In the genomic region with DNA sequence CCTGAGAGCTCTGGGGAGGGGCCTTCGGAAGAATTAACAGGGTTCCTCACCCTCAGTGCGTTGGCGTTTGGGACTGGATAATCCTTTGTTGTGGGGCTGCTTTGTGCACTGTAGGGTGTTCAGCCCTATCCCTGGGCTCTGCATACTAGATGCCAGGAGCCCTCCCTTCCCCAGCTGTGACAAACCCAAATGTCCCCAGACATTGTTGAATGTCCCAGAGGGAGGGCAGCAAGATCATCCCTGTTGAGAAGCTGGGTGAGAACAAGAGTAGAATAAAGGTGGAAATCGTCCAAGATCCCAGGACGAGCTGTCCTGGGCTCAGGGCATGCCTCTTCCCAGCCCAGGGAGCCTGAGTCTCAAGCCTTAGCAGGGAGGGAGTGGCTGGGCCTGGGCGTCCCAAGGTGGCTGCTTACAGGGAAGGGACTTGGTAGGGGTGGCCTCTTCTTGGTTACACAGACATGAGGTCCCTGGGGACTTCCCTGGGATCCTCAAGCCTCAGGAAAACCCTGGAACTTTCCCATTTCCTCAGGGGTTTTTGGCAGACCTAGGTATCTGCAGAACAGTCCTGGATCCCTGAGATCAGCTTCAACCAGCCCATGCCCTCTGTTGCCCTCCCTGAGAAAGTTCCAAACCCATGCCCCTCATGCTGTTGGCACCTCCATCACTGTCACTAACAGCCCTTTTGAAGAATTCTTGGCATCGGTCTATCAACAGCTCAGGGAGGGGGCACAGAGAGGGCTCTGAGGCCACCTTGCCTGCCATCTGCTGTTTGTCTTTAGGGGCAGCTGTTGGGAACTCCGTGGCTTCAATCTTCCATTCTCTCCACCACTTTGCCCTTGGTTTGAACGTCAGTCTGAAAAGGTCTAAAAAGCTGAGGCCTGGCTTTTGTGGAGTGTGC, we compare ENCODE assay signal across 24 cellular contexts. TPM values are rescaled to one million over a fixed set of nuclear protein-coding genes. Genes with fewer than 3 reads are reported as not detected.
DNase-seq lines count a peak whose midpoint lies in the region; ATAC-seq, FAIRE-seq and TF ChIP-seq lines count a peak whose summit lies in the region.
"Had no signal": no experiment of that assay in that cellular context is flagged by ENCODE, and none has a peak within 500 bp of the region (broad histone marks: within the 10 kb centered on the region; RNA-seq: fewer than 3 reads in every experiment).

No MANE protein-coding gene starts in this region.

- H2BK120ac ChIP-seq in H9 (ENCODE audit: low read depth, low read length, poor library complexity, severe bottlenecking) = no peak overlapping the region

- TF ChIP-seq CTCF in H9 (conservative IDR thresholded peaks at IDR 0.05) (0 out of 3 replicates have a peak, but pooled peaks have one; percentile 21), WERI-Rb-1 (IDR thresholded peaks at IDR 0.05; ENCODE audit: low read depth, low read length) (peak; percentile 49; the same call in 1 of the 2 replicates), neural crest cell (conservative IDR thresholded peaks at IDR 0.05) (no peak), HepG2 (CRISPR knock-in tag; IDR thresholded peaks at IDR 0.05) (no peak)

- H4K8ac ChIP-seq in H9 (replicated peaks; ENCODE audit: insufficient read length, low read depth, low read length) = no peak overlapping the region

- TF ChIP-seq POLR2A in HepG2 (IDR thresholded peaks at IDR 0.05; ENCODE audit: insufficient read depth in 1 of 2, low read depth in 2 of 2, low read length in 2 of 2) = no peak

- H3K36me3 ChIP-seq in WERI-Rb-1 = no peaks in the 10 kb centered on the region; the same call in 1 of the 2 replicates
- no peaks in the 10 kb centered on the region for H3K36me3 ChIP-seq in HepG2 (replicated peaks in 1 of 2; ENCODE audit: control insufficient read depth in 1 of 2, insufficient read depth in 2 of 2, low read length in 2 of 2)
- H3K36me3 ChIP-seq: MG63, tibial artery had no signal

- H2AK5ac ChIP-seq in H9 (ENCODE audit: insufficient read length, low read length) = no peak overlapping the region

- H3K4me1 Mint-ChIP-seq in H9 (peaks cover 9 to 11% of the 10 kb centered on the region in 2 experiments), neural crest cell (no peaks in the 10 kb centered on the region)
- H3K4me1 Mint-ChIP-seq: activated B cell treated with CpG ODN at 0.5 μM for 24 hours; activated naive CD8-positive, alpha-beta T cell treated with anti-CD3 and anti-CD28 coated beads for 36 hours; T-cell had no signal

- H3T11ph ChIP-seq in H9 (ENCODE audit: low read length) = no peak overlapping the region

- H2AFZ ChIP-seq in H9 (ENCODE audit: low read length) (no peak overlapping the region), HepG2 (ENCODE audit: low read length) (no peak overlapping the region)

- POLR2A ChIA-PET in HepG2 (lab: Yijun Ruan, JAX) = no interaction called here

- DNase-seq in H9 = no peak
- DNase-seq in NCI-H1694 (lab: John Stamatoyannopoulos, UW) = peak; percentile 94
- DNase-seq in WERI-Rb-1 = peak; percentile 40
- DNase-seq in neural crest cell (ENCODE audit: low read depth, low spot score) = no peak
- DNase-seq in KG1 (lab: John Stamatoyannopoulos, UW) = no peak
- DNase-seq in HepG2 (ENCODE audit: low spot score) = no peak
- DNase-seq: activated B cell treated with CpG ODN at 0.5 μM for 24 hours; activated CD8-positive, alpha-beta T cell treated with anti-CD3 and anti-CD28 coated beads for 36 hours; activated naive CD8-positive, alpha-beta T cell treated with anti-CD3 and anti-CD28 coated beads for 36 hours; activated T-cell treated with anti-CD3 and anti-CD28 coated beads, Interleukin-2, amount 50 U/mL, for 4 hours; Calu3; GF-D8; MG63; naive thymus-derived CD8-positive, alpha-beta T cell; NCI-H526 treated with DMSO at 0.1 percent for 48 hours; stimulated activated naive CD4-positive, alpha-beta T cell; T-cell; tibial artery had no signal

- no peak overlapping the region for H3K56ac ChIP-seq in H9 (ENCODE audit: insufficient read length, low read depth, low read length)

- no peak overlapping the region for H2BK12ac ChIP-seq in H9 (ENCODE audit: insufficient read length, low read depth, low read length)

- H3K4me3 ChIP-seq in WERI-Rb-1 (ENCODE audit: low read depth, low read length) (no peak overlapping the region), HepG2 (replicated peaks in 1 of 3; ENCODE audit: insufficient read depth in 1 of 3, low read depth in 2 of 3, low read length in 3 of 3) (no peak overlapping the region)
- H3K4me3 ChIP-seq: dorsolateral prefrontal cortex, lung, MG63, tibial artery had no signal

- no peak for ATAC-seq in GM18858 (IDR thresholded peaks at IDR 0.05; ENCODE audit: unreplicated experiment)
- ATAC-seq in HepG2 = no peak
- ATAC-seq: activated CD8-positive, alpha-beta T cell treated with anti-CD3 and anti-CD28 coated beads for 36 hours; activated T-cell treated with anti-CD3 and anti-CD28 coated beads, Interleukin-2, amount 50 U/mL, for 4 hours; naive thymus-derived CD8-positive, alpha-beta T cell had no signal

- WGBS in H9 (ENCODE audit: extremely low coverage, insufficient read length, low lambda C conversion rate) = no CpG with 5 or more reads among the region's 9 CpGs
- WGBS in HepG2 (ENCODE audit: low lambda C conversion rate) = 0% methylated on average over 7 of the region's 9 CpGs

- H3K27me3 Mint-ChIP-seq in H9 (ENCODE audit: low read depth) (peaks cover 5% of the 10 kb centered on the region), neural crest cell (ENCODE audit: low read depth) (peaks cover 10% of the 10 kb centered on the region)
- H3K27me3 Mint-ChIP-seq: activated naive CD8-positive, alpha-beta T cell treated with anti-CD3 and anti-CD28 coated beads for 36 hours had no signal

- H3K27ac Mint-ChIP-seq in H9 = peak overlapping the region in 1 of 3 experiments; percentile 72; a peak in 1 of 7 replicates
- peak overlapping the region; percentile 50 for H3K27ac Mint-ChIP-seq in neural crest cell (ENCODE audit: unreplicated experiment)
- H3K27ac Mint-ChIP-seq: activated B cell treated with CpG ODN at 0.5 μM for 24 hours; activated CD8-positive, alpha-beta T cell treated with anti-CD3 and anti-CD28 coated beads for 36 hours; activated naive CD8-positive, alpha-beta T cell treated with anti-CD3 and anti-CD28 coated beads for 36 hours; T-cell had no signal

- no peaks in the 10 kb centered on the region for H3K79me1 ChIP-seq in H9 (ENCODE audit: insufficient read depth, low read depth, low read length, poor library complexity, severe bottlenecking)

- H3K9me3 ChIP-seq in H9 (ENCODE audit: control insufficient read depth, low read depth, low read length) (no peaks in the 10 kb centered on the region), WERI-Rb-1 (ENCODE audit: severe bottlenecking) (no peaks in the 10 kb centered on the region), HepG2 (ENCODE audit: low read length) (no peaks in the 10 kb centered on the region)
- H3K9me3 ChIP-seq: MG63, tibial artery had no signal

- H4K20me1 ChIP-seq in H9 (ENCODE audit: control insufficient read depth, insufficient read depth, insufficient read length) (peaks cover 4% of the 10 kb centered on the region), HepG2 (ENCODE audit: insufficient read depth, low read length) (no peaks in the 10 kb centered on the region)

- H3K27ac ChIP-seq in H9 (ENCODE audit: insufficient read length, low read depth, low read length) (no peak overlapping the region), WERI-Rb-1 (peak overlapping the region; percentile 31), HepG2 (ENCODE audit: extremely low read length, insufficient read depth, low read length) (no peak overlapping the region)
- H3K27ac ChIP-seq: dorsolateral prefrontal cortex, tibial artery had no signal

- H3K4me3 Mint-ChIP-seq in H9 (no peak overlapping the region), neural crest cell (no peak overlapping the region)
- H3K4me3 Mint-ChIP-seq: activated B cell treated with CpG ODN at 0.5 μM for 24 hours; activated CD8-positive, alpha-beta T cell treated with anti-CD3 and anti-CD28 coated beads for 36 hours; activated naive CD8-positive, alpha-beta T cell treated with anti-CD3 and anti-CD28 coated beads for 36 hours; activated T-cell treated with anti-CD3 and anti-CD28 coated beads, Interleukin-2, amount 50 U/mL, for 4 hours; brain; naive thymus-derived CD8-positive, alpha-beta T cell; T-cell had no signal

- FAIRE-seq in HepG2 (lab: Jason Lieb, UNC) = no peak
- FAIRE-seq: GM12891 had no signal

- no peak overlapping the region for H4K91ac ChIP-seq in H9 (ENCODE audit: insufficient read length, low read depth, low read length)

- H3K9me3 Mint-ChIP-seq in H9 (no peaks in the 10 kb centered on the region), neural crest cell (no peaks in the 10 kb centered on the region)
- H3K9me3 Mint-ChIP-seq: activated B cell treated with CpG ODN at 0.5 μM for 24 hours; activated CD8-positive, alpha-beta T cell treated with anti-CD3 and anti-CD28 coated beads for 36 hours; activated naive CD8-positive, alpha-beta T cell treated with anti-CD3 and anti-CD28 coated beads for 36 hours; activated T-cell treated with anti-CD3 and anti-CD28 coated beads, Interleukin-2, amount 50 U/mL, for 4 hours; brain; naive thymus-derived CD8-positive, alpha-beta T cell; T-cell had no signal

- CTCF ChIA-PET in HepG2 (lab: Yijun Ruan, JAX; ENCODE audit: low intra/inter-chr PET ratio, low total read pairs) = no interaction called here

- intact Hi-C loops in HepG2 (cut with micrococcal nuclease; ENCODE audit: unreplicated experiment) = no loop called here

- TF ChIP-seq RAD21 in HepG2 (CRISPR knock-in tag; IDR thresholded peaks at IDR 0.05) = no peak

- H3K79me2 ChIP-seq in H9 (ENCODE audit: insufficient read depth, low read length) (no peaks in the 10 kb centered on the region), HepG2 (ENCODE audit: insufficient read depth, low read length) (no peaks in the 10 kb centered on the region)

- H2BK20ac ChIP-seq in H9 (ENCODE audit: low read depth, low read length, poor library complexity, severe bottlenecking) = no peak overlapping the region

- no peak overlapping the region for H2BK15ac ChIP-seq in H9 (ENCODE audit: low read depth, low read length)

- no peak overlapping the region for H3K4ac ChIP-seq in H9 (ENCODE audit: low read depth, low read length)

- no peaks in the 10 kb centered on the region for H3K27me3 ChIP-seq in H9 (ENCODE audit: insufficient read depth, low read length)
- H3K27me3 ChIP-seq in WERI-Rb-1 (ENCODE audit: insufficient read depth, low read depth, severe bottlenecking) = no peaks in the 10 kb centered on the region
- peaks cover 26 to 82% of the 10 kb centered on the region in 2 experiments; a peak in 4 of 5 replicates for H3K27me3 ChIP-seq in HepG2 (ENCODE audit: control insufficient read depth in 1 of 2, insufficient read depth in 2 of 2, low read length in 2 of 2)
- H3K27me3 ChIP-seq: dorsolateral prefrontal cortex, MG63 had no signal

- no TSS peak for BruUV-seq in HepG2 (replicated peaks; lab: Mats Ljungman, UMichigan)

- no peaks in the 10 kb centered on the region for H3K23me2 ChIP-seq in H9 (ENCODE audit: insufficient read length, low read depth, low read length, poor library complexity, severe bottlenecking)

- TF ChIP-seq EP300 in HepG2 (IDR thresholded peaks at IDR 0.05; ENCODE audit: low read depth in 2 of 2, low read length in 2 of 2) (no peak), HepG2 (CRISPR knock-in tag; IDR thresholded peaks at IDR 0.05; ENCODE audit: borderline replicate concordance) (no peak)

- H3K18ac ChIP-seq in H9 (ENCODE audit: insufficient read length, low read depth, low read length) = no peak overlapping the region

- H4K5ac ChIP-seq in H9 (ENCODE audit: insufficient read length, low read depth, low read length) = no peak overlapping the region

- in situ Hi-C loops in HepG2 (cut with HindIII; ENCODE audit: extremely low pct_ligation_motif_present, low pct_unique_long_range_greater_than_20kb) = loop anchor here (25.0 kb wide), 1 partner anchor 409 kb away; no protein-coding TSS in a partner anchor

- no peak overlapping the region for H3K23ac ChIP-seq in H9 (ENCODE audit: insufficient read length, low read depth, low read length)

- H3K4me2 ChIP-seq in H9 (ENCODE audit: insufficient read depth, insufficient read length, low read length) (no peak overlapping the region), HepG2 (ENCODE audit: low read depth, low read length) (no peak overlapping the region)

- no peaks in the 10 kb centered on the region for H3K36me3 Mint-ChIP-seq in H9 (ENCODE audit: insufficient read depth in 1 of 3, low read depth in 3 of 3)
- no peaks in the 10 kb centered on the region for H3K36me3 Mint-ChIP-seq in neural crest cell (ENCODE audit: low read depth)
- H3K36me3 Mint-ChIP-seq: activated naive CD8-positive, alpha-beta T cell treated with anti-CD3 and anti-CD28 coated beads for 36 hours; brain; naive thymus-derived CD8-positive, alpha-beta T cell; T-cell had no signal

- H3K14ac ChIP-seq in H9 (ENCODE audit: insufficient read depth, low read length) = no peak overlapping the region

- H3K4me1 ChIP-seq in H9 (ENCODE audit: insufficient read depth, low read length) (peaks cover 2% of the 10 kb centered on the region; the same call in 1 of the 2 replicates), HepG2 (ENCODE audit: insufficient read depth, low read length) (no peaks in the 10 kb centered on the region)

- H3K9ac ChIP-seq in H9 (ENCODE audit: extremely low read depth, insufficient read length, low read length) = no peak overlapping the region
- H3K9ac ChIP-seq in HepG2 (ENCODE audit: insufficient read depth, low read depth, low read length) = no peak overlapping the region

- no peak overlapping the region for H2BK5ac ChIP-seq in H9 (ENCODE audit: insufficient read length, low read length)

RNA-seq across cellular contexts. Expression of a gene that starts 53.7 kb away (rescaled TPM):
- total RNA-seq in H9 (2021) (0.02 and 0.04 TPM in 2 replicates), neural crest cell (0.30 and 0.36 TPM in 2 replicates), HepG2 (2016; rRNA removed; fragmentation: Illumina TruSeq; extraction: Trizol) (not detected in 2 replicates)
- total RNA-seq in HepG2 (2016; cell fraction: cytosol; rRNA removed; fragmentation: Illumina TruSeq; extraction: Trizol; ENCODE audit: low read depth) = not detected in 2 replicates
- not detected in 2 replicates for total RNA-seq in HepG2 (2016; cell fraction: insoluble cytoplasmic fraction; rRNA removed; fragmentation: Illumina TruSeq; extraction: Trizol)
- total RNA-seq in HepG2 (2016; cell fraction: membrane; rRNA removed; fragmentation: Illumina TruSeq; extraction: Trizol) = not detected in 2 replicates
- not detected in 2 replicates for total RNA-seq in HepG2 (2016; cell fraction: nucleus; rRNA removed; fragmentation: Illumina TruSeq; extraction: Trizol)
- not detected in 2 replicates for polyA plus RNA-seq in HepG2 (2011; rRNA removed)
- 0.01 TPM in 2 replicates for polyA plus RNA-seq in HepG2 (2011; cell fraction: cytosol; rRNA removed)
- 0.05 and 0.07 TPM in 2 replicates for polyA plus RNA-seq in HepG2 (2011; cell fraction: nucleus; rRNA removed)
- polyA plus RNA-seq in HepG2 (2012) = 0.11 TPM in 1 of 2 replicates, not detected in the other
- polyA plus RNA-seq in HepG2 (2016; cell fraction: cytosol; fragmentation: Illumina TruSeq; extraction: Trizol; ENCODE audit: low read depth) = not detected in 2 replicates
- not detected in 2 replicates for polyA plus RNA-seq in HepG2 (2016; cell fraction: insoluble cytoplasmic fraction; fragmentation: Illumina TruSeq; extraction: Trizol; ENCODE audit: low read depth)
- not detected in 2 replicates for polyA plus RNA-seq in HepG2 (2016; cell fraction: membrane; fragmentation: Illumina TruSeq; extraction: Trizol; ENCODE audit: low read depth)
- polyA plus RNA-seq in HepG2 (2016; cell fraction: nucleus; fragmentation: Illumina TruSeq; extraction: Trizol; ENCODE audit: insufficient read depth, low read depth) = not detected in 2 replicates
- polyA minus RNA-seq in HepG2 (2011; rRNA and poly(A)+ RNA removed; ENCODE audit: low replicate concordance) = not detected in 2 replicates
- polyA minus RNA-seq in HepG2 (2011; cell fraction: cytosol; rRNA and poly(A)+ RNA removed) = not detected in 2 replicates
- polyA minus RNA-seq in HepG2 (2011; cell fraction: nucleus; rRNA and poly(A)+ RNA removed) = not detected in 2 replicates
- total RNA-seq: glomerular endothelial cell had no signal

Comparison
In these comparisons a context has a peak if more than half of its experiments do, and no peak if none do; other contexts are left out.
1. DNase-seq: peak in NCI-H1694 (single experiment) and WERI-Rb-1 (single experiment); none in H9 (single experiment), neural crest cell (single experiment), KG1 (single experiment) and HepG2 (single experiment).
2. CTCF ChIP-seq: peak in H9 (single experiment) and WERI-Rb-1 (single experiment); none in neural crest cell (single experiment) and HepG2 (single experiment).